15 cellular contexts compared by ENCODE assay signal in genomic region chr15:69744421-69745162, GRCh38.
A peak's percentile ranks its signal among the peaks of the same experiment; 100 is the strongest.
DNase-seq lines count a peak whose midpoint lies in the region; ATAC-seq and FAIRE-seq lines count a peak whose summit lies in the region.
"Had no signal": no experiment of that assay in that cellular context is flagged by ENCODE, and none has a peak within 500 bp of the region (broad histone marks: within the 10 kb centered on the region; RNA-seq: fewer than 3 reads in every experiment).

No MANE protein-coding gene starts in this region.

- H2BK15ac ChIP-seq in neuronal stem cell (ENCODE audit: low read length): no peak overlapping the region

- H3K9me3 Mint-ChIP-seq in CD4-positive, CD25-positive, alpha-beta regulatory T cell: peaks cover 0 to 4% (median 0%) of the 10 kb centered on the region in 7 donors
- no peaks in the 10 kb centered on the region for H3K9me3 Mint-ChIP-seq in memory B cell

- WGBS in neuronal stem cell (ENCODE audit: extremely low coverage in 2 of 2, insufficient read length in 2 of 2, insufficient replicate concordance in 1 of 2), 2 donors: no CpG with 5 or more reads among the region's 5 CpGs

- peaks cover 0 to 19% (median 5%) of the 10 kb centered on the region in 4 donors for H3K4me1 Mint-ChIP-seq in CD4-positive, CD25-positive, alpha-beta regulatory T cell
- peaks cover 21% of the 10 kb centered on the region for H3K4me1 Mint-ChIP-seq in T-helper 17 cell
- peaks cover 19% of the 10 kb centered on the region for H3K4me1 Mint-ChIP-seq in memory B cell

- no peak overlapping the region for H3K27ac ChIP-seq in CD4-positive, CD25-positive, alpha-beta regulatory T cell (ENCODE audit: insufficient read depth, low read length, poor library complexity, severe bottlenecking)
- no peak overlapping the region for H3K27ac ChIP-seq in neuronal stem cell (replicated peaks; ENCODE audit: low read length)
- H3K27ac ChIP-seq: BLaER1, PC-9 had no signal

- no peak overlapping the region for H3K4me2 ChIP-seq in neuronal stem cell (ENCODE audit: insufficient read depth, low read length, poor library complexity, severe bottlenecking)
- H3K4me2 ChIP-seq: BLaER1, PC-9 had no signal

- H2BK12ac ChIP-seq in neuronal stem cell (ENCODE audit: low read length): no peak overlapping the region

- no peak overlapping the region for H3K9ac ChIP-seq in neuronal stem cell (ENCODE audit: low read depth, low read length, poor library complexity)
- H3K9ac ChIP-seq: BLaER1 had no signal

- peaks cover 8% of the 10 kb centered on the region for H3K27me3 ChIP-seq in CD4-positive, CD25-positive, alpha-beta regulatory T cell (ENCODE audit: control insufficient read depth, insufficient read depth, low read length)
- H3K27me3 ChIP-seq in neuronal stem cell (ENCODE audit: control insufficient read depth in 3 of 3, insufficient read depth in 3 of 3, low read depth in 1 of 3, low read length in 3 of 3): peaks cover 0 to 3% (median 2%) of the 10 kb centered on the region in 3 experiments

- no peak overlapping the region for H2BK5ac ChIP-seq in neuronal stem cell (ENCODE audit: low read length)

- H3K36me3 Mint-ChIP-seq in CD4-positive, CD25-positive, alpha-beta regulatory T cell: no peaks in the 10 kb centered on the region
- H3K36me3 Mint-ChIP-seq in T-helper 17 cell (ENCODE audit: low read depth) (no peaks in the 10 kb centered on the region), memory B cell (peaks cover 2% of the 10 kb centered on the region)

- no peak overlapping the region for H4K8ac ChIP-seq in neuronal stem cell (ENCODE audit: low read depth, low read length)

- H3K79me1 ChIP-seq in neuronal stem cell (ENCODE audit: low read depth, low read length): no peaks in the 10 kb centered on the region

- no peak overlapping the region for H3K4me3 ChIP-seq in CD4-positive, CD25-positive, alpha-beta regulatory T cell (ENCODE audit: low read depth, low read length)
- H3K4me3 ChIP-seq in neuronal stem cell (ENCODE audit: low read length in 2 of 2): no peak overlapping the region
- H3K4me3 ChIP-seq: BLaER1, PC-9 had no signal

- H3K27me3 Mint-ChIP-seq in CD4-positive, CD25-positive, alpha-beta regulatory T cell: peaks cover 37% of the 10 kb centered on the region
- peaks cover 26% of the 10 kb centered on the region for H3K27me3 Mint-ChIP-seq in T-helper 17 cell
- H3K27me3 Mint-ChIP-seq in memory B cell: peaks cover 4% of the 10 kb centered on the region

- peaks cover 0 to 1% of the 10 kb centered on the region in 2 experiments for H3K9me3 ChIP-seq in CD4-positive, CD25-positive, alpha-beta regulatory T cell (ENCODE audit: control insufficient read depth in 2 of 2, low read length in 2 of 2)
- H3K9me3 ChIP-seq in T-helper 17 cell (ENCODE audit: control insufficient read depth, low read length, poor library complexity, severe bottlenecking) (no peaks in the 10 kb centered on the region), neuronal stem cell (replicated peaks in 1 of 2; ENCODE audit: control insufficient read depth in 2 of 2, insufficient read depth in 1 of 2, low read depth in 1 of 2, low read length in 2 of 2) (peaks cover 0 to 4% of the 10 kb centered on the region in 2 donors)

- H3K4me3 Mint-ChIP-seq in CD4-positive, CD25-positive, alpha-beta regulatory T cell: no peak overlapping the region
- no peak overlapping the region for H3K4me3 Mint-ChIP-seq in T-helper 17 cell
- H3K4me3 Mint-ChIP-seq in memory B cell: peak overlapping the region; percentile 11

- peaks cover 4% of the 10 kb centered on the region for H3K36me3 ChIP-seq in CD4-positive, CD25-positive, alpha-beta regulatory T cell (ENCODE audit: control insufficient read depth, insufficient read depth, low read length)
- H3K36me3 ChIP-seq in neuronal stem cell (replicated peaks in 1 of 2; ENCODE audit: control insufficient read depth in 2 of 2, insufficient read depth in 2 of 2, low read length in 2 of 2): no peaks in the 10 kb centered on the region
- H3K36me3 ChIP-seq: BLaER1 had no signal

- H2BK120ac ChIP-seq in neuronal stem cell (ENCODE audit: low read depth, low read length): no peak overlapping the region

- no peak overlapping the region for H3K14ac ChIP-seq in neuronal stem cell (ENCODE audit: low read length)

- peak; percentile 91 for FAIRE-seq in HTR-8/SVneo (lab: Jason Lieb, UNC)

- no peak overlapping the region for H4K91ac ChIP-seq in neuronal stem cell (ENCODE audit: low read depth, low read length, poor library complexity)

- H3K18ac ChIP-seq in neuronal stem cell (ENCODE audit: low read length): no peak overlapping the region

- no peak overlapping the region for H3K27ac Mint-ChIP-seq in CD4-positive, CD25-positive, alpha-beta regulatory T cell
- H3K27ac Mint-ChIP-seq in T-helper 17 cell (no peak overlapping the region), memory B cell (no peak overlapping the region)
- H3K27ac Mint-ChIP-seq: IgD-negative memory B cell had no signal

- H2AK5ac ChIP-seq in neuronal stem cell (ENCODE audit: low read depth, low read length): no peak overlapping the region

- H3K4me1 ChIP-seq in CD4-positive, CD25-positive, alpha-beta regulatory T cell (ENCODE audit: control insufficient read depth, insufficient read depth, low read length, poor library complexity, severe bottlenecking): peaks cover 9% of the 10 kb centered on the region
- peaks cover 0 to 4% of the 10 kb centered on the region in 2 donors for H3K4me1 ChIP-seq in neuronal stem cell (ENCODE audit: control insufficient read depth in 2 of 2, insufficient read depth in 1 of 2, low read depth in 1 of 2, low read length in 2 of 2)
- H3K4me1 ChIP-seq: BLaER1 had no signal

- no peak overlapping the region for H3K4ac ChIP-seq in neuronal stem cell (ENCODE audit: low read length)

- ATAC-seq in CD4-positive, CD25-positive, alpha-beta regulatory T cell (ENCODE audit: low read depth in 2 of 2): peak; percentile 10 to 14
- ATAC-seq in T-helper 17 cell (peak; percentile 12), memory B cell (ENCODE audit: low read depth) (peak; percentile 54)

- DNase-seq in CD4-positive, CD25-positive, alpha-beta regulatory T cell: no peak
- DNase-seq in HTR-8/SVneo (ENCODE audit: insufficient read length, low spot score) (no peak), T-helper 17 cell (no peak), memory B cell (ENCODE audit: low spot score in 2 of 2) (no peak), neuronal stem cell (ENCODE audit: low spot score) (no peak)
- no peak for DNase-seq in activated CD4-positive, alpha-beta T cell treated with anti-CD3 and anti-CD28 coated beads for 1 hour
- DNase-seq in effector CD4-positive, alpha-beta T cell: no peak
- DNase-seq: DMS153, HCEC 1CT, NCI-H1436 treated with DMSO at 0.1 percent for 48 hours, NCI-H2081, NCI-H524 treated with DMSO at 0.1 percent for 48 hours, PC-9 had no signal

- H3K23ac ChIP-seq in neuronal stem cell (ENCODE audit: low read depth, low read length, poor library complexity): no peak overlapping the region

- no peak overlapping the region for H2AFZ ChIP-seq in neuronal stem cell (ENCODE audit: low read length)
- H2AFZ ChIP-seq: PC-9 had no signal
